ENCODE assay signal across 10 cellular contexts in genomic region chr12:26787125-26787495, GRCh38. TPM values are rescaled to one million over a fixed set of nuclear protein-coding genes. Genes with fewer than 3 reads are reported as not detected.
DNase-seq lines count a peak whose midpoint lies in the region; ATAC-seq and TF ChIP-seq lines count a peak whose summit lies in the region.
"Had no signal": no experiment of that assay in that cellular context is flagged by ENCODE, and none has a peak within 500 bp of the region (broad histone marks: within the 10 kb centered on the region; RNA-seq: fewer than 3 reads in every experiment).

No MANE protein-coding gene starts in this region.

- H3F3A ChIP-seq in SK-N-SH (replicated peaks; ENCODE audit: insufficient read depth) (peaks cover 30% of the 10 kb centered on the region), MM.1S (ENCODE audit: insufficient read depth, low read length) (peaks cover 5% of the 10 kb centered on the region; the same call in 1 of the 2 replicates)

- H3K79me2 ChIP-seq in SK-N-SH (ENCODE audit: insufficient read depth) (no peaks in the 10 kb centered on the region), MM.1S (ENCODE audit: low read length) (no peaks in the 10 kb centered on the region)

- peak; percentile 35 to 67; a peak in 1 of 4 replicates for TF ChIP-seq EP300 in SK-N-SH (IDR thresholded peaks at IDR 0.05; ENCODE audit: borderline replicate concordance in 1 of 2, low read depth in 1 of 2, low read length in 1 of 2)

- POLR2A ChIA-PET in SK-N-SH (lab: Yijun Ruan, JAX) (interaction anchor here (0.7 to 0.8 kb wide), 2 partner anchors 9 to 1035 kb away, joined by 3 to 4 read pairs; no protein-coding TSS in a partner anchor), GM10248 (lab: Yijun Ruan, JAX) (no interaction called here)

- H3K9me2 ChIP-seq in SK-N-SH: no peaks in the 10 kb centered on the region
- H3K9me2 ChIP-seq in MM.1S (replicated peaks; ENCODE audit: insufficient read depth, low read length): no peaks in the 10 kb centered on the region

- no peak for TF ChIP-seq CTCF in SK-N-SH (IDR thresholded peaks at IDR 0.05)
- TF ChIP-seq CTCF in psoas muscle (IDR thresholded peaks at IDR 0.05): no peak
- no peak for TF ChIP-seq CTCF in GM10248 (IDR thresholded peaks at IDR 0.05; ENCODE audit: control extremely low read depth, extremely low read depth, low read depth, missing control alignments)
- TF ChIP-seq CTCF in MM.1S (IDR thresholded peaks at IDR 0.05; ENCODE audit: low read length): no peak

- ATAC-seq in psoas muscle: peak in 3 of 4 donors; percentile 65 to 73 (median 69)

- H3K4me3 ChIP-seq in SK-N-SH (ENCODE audit: low read depth in 2 of 2, low read length in 1 of 2): peak overlapping the region in 1 of 2 experiments; percentile 10; a peak in 1 of 4 replicates
- H3K4me3 ChIP-seq in psoas muscle: no peak overlapping the region
- H3K4me3 ChIP-seq in MM.1S (ENCODE audit: low read length): no peak overlapping the region

- CTCF ChIA-PET in SK-N-SH (lab: Yijun Ruan, JAX) (interaction anchor here (0.7 to 1.3 kb wide), 3 partner anchors 13 to 46 kb away, joined by 3 to 4 read pairs (median 3); partner anchors contain the start of gene ITPR2), GM10248 (lab: Yijun Ruan, JAX) (interaction anchor here (0.9 to 1.1 kb wide), 2 partner anchors 11 to 20 kb away, joined by 3 to 4 read pairs; no protein-coding TSS in a partner anchor)

- H3K27me3 ChIP-seq in SK-N-SH (ENCODE audit: insufficient read depth): no peaks in the 10 kb centered on the region
- no peaks in the 10 kb centered on the region for H3K27me3 ChIP-seq in psoas muscle (ENCODE audit: insufficient read depth in 3 of 3, low read length in 2 of 3)
- H3K27me3 ChIP-seq in MM.1S (replicated peaks; ENCODE audit: insufficient read depth, low read length): no peaks in the 10 kb centered on the region

- DNase-seq in ELR (ENCODE audit: low read depth) (peak; percentile 84), SK-N-SH (peak; percentile 65), fibroblast of the conjunctiva (ENCODE audit: low read depth) (peak; percentile 26), psoas muscle (no peak), GM10248 (ENCODE audit: extremely low spot score) (no peak), MM.1S (no peak), CD1c-positive myeloid dendritic cell (ENCODE audit: extremely low spot score) (no peak)
- no peak for DNase-seq in stimulated activated CD4-positive, alpha-beta T cell treated with anti-CD3 and anti-CD28 coated beads, Interleukin-2, amount 100 ng/mL, for 48 hours
- DNase-seq: activated B cell treated with CpG ODN at 0.5 μM for 24 hours, GF-D8 had no signal

- H3K36me3 ChIP-seq in SK-N-SH (replicated peaks in 1 of 2; ENCODE audit: control insufficient read depth in 1 of 2, insufficient read depth in 2 of 2, low read length in 1 of 2) (no peaks in the 10 kb centered on the region), psoas muscle (ENCODE audit: insufficient read depth in 1 of 2, low read depth in 1 of 2) (no peaks in the 10 kb centered on the region), MM.1S (replicated peaks; ENCODE audit: insufficient read depth, low read length) (no peaks in the 10 kb centered on the region)

- H3K4me1 ChIP-seq in SK-N-SH (ENCODE audit: control insufficient read depth in 1 of 2, insufficient read depth in 2 of 2, low read depth in 1 of 2, low read length in 1 of 2): peaks cover 15 to 27% of the 10 kb centered on the region in 2 experiments
- H3K4me1 ChIP-seq in psoas muscle: peaks cover 7% of the 10 kb centered on the region
- H3K4me1 ChIP-seq in MM.1S (ENCODE audit: low read length): peaks cover 11% of the 10 kb centered on the region

- peak overlapping the region; percentile 12; the same call in 1 of the 2 replicates for H3K9ac ChIP-seq in SK-N-SH
- no peak overlapping the region for H3K9ac ChIP-seq in MM.1S (ENCODE audit: low read length)

- H3K4me2 ChIP-seq in SK-N-SH (peak overlapping the region; percentile 53), MM.1S (ENCODE audit: low read depth, low read length) (no peak overlapping the region)

- TF ChIP-seq RAD21 in SK-N-SH (IDR thresholded peaks at IDR 0.05; ENCODE audit: low read length): no peak

- H3K27ac ChIP-seq in SK-N-SH (ENCODE audit: low read depth in 2 of 2, low read length in 1 of 2) (peak overlapping the region; percentile 86 to 93), psoas muscle (no peak overlapping the region), MM.1S (ENCODE audit: low read length) (no peak overlapping the region)

- no peaks in the 10 kb centered on the region for H3K9me3 ChIP-seq in SK-N-SH
- no peaks in the 10 kb centered on the region for H3K9me3 ChIP-seq in psoas muscle
- no peaks in the 10 kb centered on the region for H3K9me3 ChIP-seq in MM.1S (replicated peaks; ENCODE audit: insufficient read depth, low read length)

- intact Hi-C loops in psoas muscle (cut with DNase I): no loop called here

- H4K20me1 ChIP-seq in SK-N-SH (ENCODE audit: insufficient read depth) (no peaks in the 10 kb centered on the region), MM.1S (ENCODE audit: insufficient read depth, low read length) (no peaks in the 10 kb centered on the region)

- H2AFZ ChIP-seq in SK-N-SH (ENCODE audit: low read depth): peak overlapping the region; percentile 0; the same call in 1 of the 2 replicates
- H2AFZ ChIP-seq in MM.1S (ENCODE audit: low read length): no peak overlapping the region

TF ChIP-seq in SK-N-SH, 30 proteins besides CTCF, POLR2A, EP300 and RAD21 (continues in another document):
- TF ChIP-seq NRF1 (IDR thresholded peaks at IDR 0.05; ENCODE audit: low read depth, low read length) (no peak), JUND (IDR thresholded peaks at IDR 0.05) (peak; percentile 80), FOSL2 (IDR thresholded peaks at IDR 0.05; ENCODE audit: borderline replicate concordance, low read depth) (peak; percentile 81), GATA2 (CRISPR knock-in tag; IDR thresholded peaks at IDR 0.05) (peak; percentile 68), SMC3 (IDR thresholded peaks at IDR 0.05; ENCODE audit: low read depth, low read length) (no peak), NFIC (IDR thresholded peaks at IDR 0.05; ENCODE audit: borderline replicate concordance) (peak; percentile 76), USF1 (IDR thresholded peaks at IDR 0.05; ENCODE audit: borderline replicate concordance, low read depth) (no peak), CHD2 (IDR thresholded peaks at IDR 0.05; ENCODE audit: low read length, partially characterized antibody) (no peak), RCOR1 (IDR thresholded peaks at IDR 0.05; ENCODE audit: low read length) (no peak), MEF2A (IDR thresholded peaks at IDR 0.05; ENCODE audit: borderline replicate concordance, low read depth) (no peak), YY1 (IDR thresholded peaks at IDR 0.05; ENCODE audit: low read depth) (no peak), TAF1 (IDR thresholded peaks at IDR 0.05; ENCODE audit: borderline replicate concordance, low read depth, low read length) (0 out of 2 replicates have a peak, but pooled peaks have one; percentile 5), REST (IDR thresholded peaks at IDR 0.05; ENCODE audit: low read depth, low read length) (no peak), PBX3 (IDR thresholded peaks at IDR 0.05) (peak; percentile 79), TEAD4 (IDR thresholded peaks at IDR 0.05; ENCODE audit: borderline replicate concordance, insufficient read depth) (0 out of 2 replicates have a peak, but pooled peaks have one; percentile 36)

RNA-seq across cellular contexts. Expression of gene ITPR2, which starts 45.9 kb away (rescaled TPM):
- polyA plus RNA-seq in SK-N-SH (2012; rRNA removed) (2.3 and 3.0 TPM in 2 replicates), psoas muscle (1 to 10 TPM in 2 of 3 donors, under 1 TPM in 1; 0.86 to 2.2 (median 1.2) TPM)
- polyA plus RNA-seq in SK-N-SH (2012; cell fraction: cytosol; rRNA removed): 2.8 and 3.8 TPM in 2 replicates
- 1.4 and 2.9 TPM in 2 replicates for polyA plus RNA-seq in SK-N-SH (2012; cell fraction: nucleus; rRNA removed)
- 10 to 100 TPM in 1 of 4 donors, 1 to 10 TPM in 3; 6.1 to 10.3 (median 8.4) TPM for total RNA-seq in psoas muscle

Comparison
In these comparisons a context has a peak if more than half of its experiments do, and no peak if none do; other contexts are left out.
1. DNase-seq: peak in ELR (single experiment), SK-N-SH (single experiment) and fibroblast of the conjunctiva (single experiment); none in psoas muscle (0 of 2), GM10248 (single experiment), MM.1S (single experiment), stimulated activated CD4-positive, alpha-beta T cell treated with anti-CD3 and anti-CD28 coated beads, Interleukin-2, amount 100 ng/mL, for 48 hours (0 of 2) and CD1c-positive myeloid dendritic cell (single experiment).
2. H3K27ac ChIP-seq: peak in SK-N-SH (2 of 2); none in psoas muscle (single experiment) and MM.1S (single experiment).